13 cellular contexts compared by ENCODE assay signal in the genomic region with DNA sequence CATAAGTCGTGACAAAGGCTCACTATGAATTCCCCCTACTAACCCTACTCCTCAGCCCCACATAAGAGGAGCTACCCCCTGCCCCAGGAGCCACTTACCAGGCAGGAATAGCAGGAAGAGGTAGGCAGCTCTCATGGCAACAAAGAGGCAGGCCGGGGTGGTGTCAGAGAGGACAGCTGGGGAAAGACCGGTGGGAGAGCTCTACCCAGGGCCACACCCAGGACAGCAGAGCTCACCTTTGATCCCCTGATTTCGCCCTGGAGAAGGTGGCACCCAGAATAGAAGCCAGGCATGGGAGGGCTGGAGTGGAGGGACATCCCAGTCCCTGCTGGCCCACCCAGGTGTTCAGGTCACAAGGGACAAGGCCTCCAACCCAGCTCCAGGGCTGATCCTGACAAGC. TPM values are rescaled to one million over a fixed set of nuclear protein-coding genes. Genes with fewer than 3 reads are reported as not detected.
DNase-seq lines count a peak whose midpoint lies in the region; ATAC-seq and TF ChIP-seq lines count a peak whose summit lies in the region.
"Had no signal": no experiment of that assay in that cellular context is flagged by ENCODE, and none has a peak within 500 bp of the region (broad histone marks: within the 10 kb centered on the region; RNA-seq: fewer than 3 reads in every experiment).

No MANE protein-coding gene starts in this region.

- H3K36me3 Mint-ChIP-seq in progenitor cell of endocrine pancreas (ENCODE audit: insufficient read depth): peaks cover 4% of the 10 kb centered on the region
- H3K36me3 Mint-ChIP-seq: stimulated activated effector memory CD8-positive, alpha-beta T cell treated with anti-CD3 and anti-CD28 coated beads, Interleukin-12 subunit alpha, Interleukin-12 subunit beta, amount 100 ng/mL, for 72 hours had no signal

- ATAC-seq in gastroesophageal sphincter (no peak), GM19351 (IDR thresholded peaks at IDR 0.05; ENCODE audit: unreplicated experiment) (no peak)
- ATAC-seq: stimulated activated effector memory CD8-positive, alpha-beta T cell treated with anti-CD3 and anti-CD28 coated beads, Interleukin-12 subunit alpha, Interleukin-12 subunit beta, amount 100 ng/mL, for 72 hours; WTC11 had no signal

- TF ChIP-seq EP300 in gastroesophageal sphincter (IDR thresholded peaks at IDR 0.05): no peak

- H3K9me3 ChIP-seq in SJCRH30 (replicated peaks): no peaks in the 10 kb centered on the region
- no peaks in the 10 kb centered on the region for H3K9me3 ChIP-seq in gastroesophageal sphincter

- no peak for TF ChIP-seq CTCF in AG10803 (conservative IDR thresholded peaks at IDR 0.05; ENCODE audit: low read length)
- TF ChIP-seq CTCF in gastroesophageal sphincter (IDR thresholded peaks at IDR 0.05): no peak
- TF ChIP-seq CTCF in progenitor cell of endocrine pancreas (IDR thresholded peaks at IDR 0.05; ENCODE audit: unreplicated experiment): no peak

- no peaks in the 10 kb centered on the region for H3K9me3 Mint-ChIP-seq in progenitor cell of endocrine pancreas (ENCODE audit: low read depth)
- H3K9me3 Mint-ChIP-seq: stimulated activated effector memory CD8-positive, alpha-beta T cell treated with anti-CD3 and anti-CD28 coated beads, Interleukin-12 subunit alpha, Interleukin-12 subunit beta, amount 100 ng/mL, for 72 hours; WTC11 had no signal

- no peak overlapping the region for H3K27ac Mint-ChIP-seq in progenitor cell of endocrine pancreas
- H3K27ac Mint-ChIP-seq: stimulated activated effector memory CD8-positive, alpha-beta T cell treated with anti-CD3 and anti-CD28 coated beads, Interleukin-12 subunit alpha, Interleukin-12 subunit beta, amount 100 ng/mL, for 72 hours; WTC11 had no signal

- H3K36me3 ChIP-seq in SJCRH30 (no peaks in the 10 kb centered on the region), gastroesophageal sphincter (no peaks in the 10 kb centered on the region)

- peak overlapping the region; percentile 80 for H3K4me3 Mint-ChIP-seq in progenitor cell of endocrine pancreas (ENCODE audit: low read depth)
- H3K4me3 Mint-ChIP-seq: stimulated activated effector memory CD8-positive, alpha-beta T cell treated with anti-CD3 and anti-CD28 coated beads, Interleukin-12 subunit alpha, Interleukin-12 subunit beta, amount 100 ng/mL, for 72 hours had no signal

- peaks cover 6% of the 10 kb centered on the region for H3K4me1 Mint-ChIP-seq in progenitor cell of endocrine pancreas (ENCODE audit: low read depth)

- H3K4me3 ChIP-seq in AG10803 (ENCODE audit: low read length): peak overlapping the region; percentile 91
- no peak overlapping the region for H3K4me3 ChIP-seq in SJCRH30
- no peak overlapping the region for H3K4me3 ChIP-seq in gastroesophageal sphincter
- H3K4me3 ChIP-seq: PC-9 had no signal

- H3K27me3 Mint-ChIP-seq in progenitor cell of endocrine pancreas: peaks cover 7% of the 10 kb centered on the region

- WGBS in gastroesophageal sphincter (ENCODE audit: low coverage in 1 of 2), 2 donors: 100% methylated on average over 1 to 2 of the region's 4 CpGs

- DNase-seq in AG10803 (ENCODE audit: low read depth) (no peak), SJCRH30 (no peak), progenitor cell of endocrine pancreas (ENCODE audit: low spot score, unreplicated experiment) (no peak), OCI-M2 (lab: John Stamatoyannopoulos, UW; ENCODE audit: unreplicated experiment) (no peak), DMS153 treated with DMSO at 0.1 percent for 48 hours (lab: John Stamatoyannopoulos, UW; ENCODE audit: unreplicated experiment) (no peak), NCI-H524 (lab: John Stamatoyannopoulos, UW) (no peak)
- DNase-seq: DMS153, NCI-H1694 treated with DMSO at 0.1 percent for 48 hours, PC-9 had no signal

- H3K4me1 ChIP-seq in SJCRH30: peaks cover 43% of the 10 kb centered on the region
- H3K4me1 ChIP-seq in gastroesophageal sphincter: peaks cover 0 to 47% (median 0%) of the 10 kb centered on the region in 3 donors

- H3K27me3 ChIP-seq in SJCRH30 (no peaks in the 10 kb centered on the region), gastroesophageal sphincter (peaks cover 35% of the 10 kb centered on the region)

- TF ChIP-seq POLR2A in gastroesophageal sphincter (IDR thresholded peaks at IDR 0.05): no peak

- H3K27ac ChIP-seq in SJCRH30 (peak overlapping the region; percentile 34), gastroesophageal sphincter (peak overlapping the region in 3 of 4 donors; percentile 73 to 77 (median 75))
- H3K27ac ChIP-seq: PC-9 had no signal

RNA-seq across cellular contexts. Expression of gene MFAP2, which starts 2.3 kb away (rescaled TPM):
- 22.9 and 24.1 TPM in 2 replicates for total RNA-seq in SJCRH30 (2014; rRNA removed; shearing (Covaris generic))
- total RNA-seq in gastroesophageal sphincter (10 to 100 TPM in 1 of 4 donors, 1 to 10 TPM in 3; 4.2 to 12.1 (median 7.2) TPM), progenitor cell of endocrine pancreas (170 and 174 TPM in 2 replicates)

RNA-seq across cellular contexts. Expression of gene ATP13A2, which starts 33.6 kb away (rescaled TPM):
- 77.9 and 83.3 TPM in 2 replicates for total RNA-seq in SJCRH30 (2014; rRNA removed; shearing (Covaris generic))
- total RNA-seq in gastroesophageal sphincter (10 to 100 TPM; 19.1 to 29.2 (median 20.1) TPM), progenitor cell of endocrine pancreas (65.8 and 69.2 TPM in 2 replicates)

RNA-seq across cellular contexts. Expression of gene CROCC, which starts 56.4 kb away (rescaled TPM):
- total RNA-seq in SJCRH30 (2014; rRNA removed; shearing (Covaris generic)): 12.6 and 19.4 TPM in 2 replicates
- total RNA-seq in gastroesophageal sphincter (10 to 100 TPM in 3 of 4 donors, 1 to 10 TPM in 1; 8.0 to 34.5 (median 30.0) TPM), progenitor cell of endocrine pancreas (51.5 TPM in 2 replicates)
